9 cellular contexts compared by ENCODE assay signal in the genomic region with DNA sequence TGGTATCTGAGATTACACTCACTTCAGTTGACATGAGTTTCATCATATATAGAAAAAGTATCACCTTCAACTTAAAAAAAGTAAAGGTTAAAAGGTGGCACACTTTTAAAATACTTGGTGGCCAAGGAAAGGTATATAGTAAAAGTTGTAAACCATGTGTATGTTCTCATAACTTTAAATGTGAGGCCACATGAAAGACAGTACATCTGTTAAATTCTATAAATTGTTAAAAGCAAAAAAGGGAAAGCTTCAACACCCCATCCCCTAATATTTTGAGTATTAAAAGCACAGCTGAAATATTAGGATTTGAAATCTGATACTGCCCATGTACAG. TPM values are rescaled to one million over a fixed set of nuclear protein-coding genes. Genes with fewer than 3 reads are reported as not detected.
DNase-seq lines count a peak whose midpoint lies in the region; ATAC-seq and TF ChIP-seq lines count a peak whose summit lies in the region.
"Had no signal": no experiment of that assay in that cellular context is flagged by ENCODE, and none has a peak within 500 bp of the region (broad histone marks: within the 10 kb centered on the region; RNA-seq: fewer than 3 reads in every experiment).

No MANE protein-coding gene starts in this region.

- DNase-seq in AG10803 (ENCODE audit: low read depth) (no peak), LNCaP clone FGC (ENCODE audit: low read depth) (no peak), coronary artery (ENCODE audit: low spot score) (no peak), SKM-1 treated with dmso at 0.1 percent for 144 hours (lab: John Stamatoyannopoulos, UW; ENCODE audit: unreplicated experiment) (no peak), posterior cingulate gyrus (no peak), SKM-1 (lab: John Stamatoyannopoulos, UW; ENCODE audit: unreplicated experiment) (no peak)
- DNase-seq: NCI-H1436 had no signal

- TF ChIP-seq CTCF in AG10803 (conservative IDR thresholded peaks at IDR 0.05; ENCODE audit: low read length) (no peak), LNCaP clone FGC (IDR thresholded peaks at IDR 0.05; ENCODE audit: control insufficient read depth, extremely low read depth, insufficient read depth) (no peak), coronary artery (IDR thresholded peaks at IDR 0.05) (no peak), neural cell (IDR thresholded peaks at IDR 0.05; ENCODE audit: poor library complexity, severe bottlenecking) (no peak)

- H3K36me3 ChIP-seq in neural cell (ENCODE audit: insufficient read depth, low read length), result peaks cover 15% of the 10 kb centered on the region

- intact Hi-C loops in posterior cingulate gyrus (cut with DNase I), result no loop called here

- peaks cover 23% of the 10 kb centered on the region for H4K20me1 ChIP-seq in neural cell (ENCODE audit: insufficient read depth)

- no peak for TF ChIP-seq EP300 in neural cell (conservative IDR thresholded peaks at IDR 0.05; ENCODE audit: poor library complexity, severe bottlenecking)

- H3K4me3 ChIP-seq in AG10803 (ENCODE audit: low read length), result peak overlapping the region; percentile 63
- H3K4me3 ChIP-seq in LNCaP clone FGC (ENCODE audit: low read depth, low read length), result peak overlapping the region; percentile 60
- H3K4me3 ChIP-seq in coronary artery, result peak overlapping the region; percentile 96
- H3K4me3 ChIP-seq in neural cell (ENCODE audit: low read length), result peak overlapping the region; percentile 90

- peaks cover 77% of the 10 kb centered on the region for H3K79me2 ChIP-seq in neural cell (replicated peaks; ENCODE audit: insufficient read depth, low read length)

- H3K27ac ChIP-seq in coronary artery, result peak overlapping the region; percentile 96 to 100
- H3K27ac ChIP-seq in neural cell (ENCODE audit: low read length), result peak overlapping the region; percentile 26

- no peaks in the 10 kb centered on the region for H3K9me2 ChIP-seq in neural cell (ENCODE audit: insufficient read depth, low read length)

- no peaks in the 10 kb centered on the region for H3K9me3 ChIP-seq in neural cell (ENCODE audit: low read length)

- no peaks in the 10 kb centered on the region for H3K27me3 ChIP-seq in neural cell (ENCODE audit: insufficient read depth, low read depth, low read length)

- H3K9ac ChIP-seq in neural cell (ENCODE audit: low read length), result peak overlapping the region; percentile 94

- no peak for ATAC-seq in HG02678 (IDR thresholded peaks at IDR 0.05; ENCODE audit: unreplicated experiment)

- no peak overlapping the region for H2AFZ ChIP-seq in neural cell (ENCODE audit: low read depth, low read length)

- peak overlapping the region; percentile 99 for H3K4me2 ChIP-seq in neural cell (ENCODE audit: low read length)

- H3F3A ChIP-seq in neural cell (ENCODE audit: insufficient read depth, low read length, poor library complexity, severe bottlenecking), result peaks cover 4% of the 10 kb centered on the region

- no peak for TF ChIP-seq RAD21 in neural cell (conservative IDR thresholded peaks at IDR 0.05)

TF ChIP-seq in neural cell, 6 proteins besides CTCF, POLR2A, EP300 and RAD21:
- TF ChIP-seq MXI1 (conservative IDR thresholded peaks at IDR 0.05; ENCODE audit: poor library complexity, severe bottlenecking) (no peak), SMC3 (conservative IDR thresholded peaks at IDR 0.05; ENCODE audit: poor library complexity) (no peak), TAF1 (IDR thresholded peaks at IDR 0.05; ENCODE audit: low read depth) (no peak), EZH2 (IDR thresholded peaks at IDR 0.05; ENCODE audit: borderline replicate concordance, insufficient read depth, low read length, poor library complexity, severe bottlenecking) (no peak), POLR2AphosphoS5 (IDR thresholded peaks at IDR 0.05) (no peak)
- TF ChIP-seq, protein P1, sequence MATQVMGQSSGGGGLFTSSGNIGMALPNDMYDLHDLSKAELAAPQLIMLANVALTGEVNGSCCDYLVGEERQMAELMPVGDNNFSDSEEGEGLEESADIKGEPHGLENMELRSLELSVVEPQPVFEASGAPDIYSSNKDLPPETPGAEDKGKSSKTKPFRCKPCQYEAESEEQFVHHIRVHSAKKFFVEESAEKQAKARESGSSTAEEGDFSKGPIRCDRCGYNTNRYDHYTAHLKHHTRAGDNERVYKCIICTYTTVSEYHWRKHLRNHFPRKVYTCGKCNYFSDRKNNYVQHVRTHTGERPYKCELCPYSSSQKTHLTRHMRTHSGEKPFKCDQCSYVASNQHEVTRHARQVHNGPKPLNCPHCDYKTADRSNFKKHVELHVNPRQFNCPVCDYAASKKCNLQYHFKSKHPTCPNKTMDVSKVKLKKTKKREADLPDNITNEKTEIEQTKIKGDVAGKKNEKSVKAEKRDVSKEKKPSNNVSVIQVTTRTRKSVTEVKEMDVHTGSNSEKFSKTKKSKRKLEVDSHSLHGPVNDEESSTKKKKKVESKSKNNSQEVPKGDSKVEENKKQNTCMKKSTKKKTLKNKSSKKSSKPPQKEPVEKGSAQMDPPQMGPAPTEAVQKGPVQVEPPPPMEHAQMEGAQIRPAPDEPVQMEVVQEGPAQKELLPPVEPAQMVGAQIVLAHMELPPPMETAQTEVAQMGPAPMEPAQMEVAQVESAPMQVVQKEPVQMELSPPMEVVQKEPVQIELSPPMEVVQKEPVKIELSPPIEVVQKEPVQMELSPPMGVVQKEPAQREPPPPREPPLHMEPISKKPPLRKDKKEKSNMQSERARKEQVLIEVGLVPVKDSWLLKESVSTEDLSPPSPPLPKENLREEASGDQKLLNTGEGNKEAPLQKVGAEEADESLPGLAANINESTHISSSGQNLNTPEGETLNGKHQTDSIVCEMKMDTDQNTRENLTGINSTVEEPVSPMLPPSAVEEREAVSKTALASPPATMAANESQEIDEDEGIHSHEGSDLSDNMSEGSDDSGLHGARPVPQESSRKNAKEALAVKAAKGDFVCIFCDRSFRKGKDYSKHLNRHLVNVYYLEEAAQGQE (IDR thresholded peaks at IDR 0.05; ENCODE audit: borderline replicate concordance), result no peak

RNA-seq across cellular contexts. Expression of gene IRF2BP2, which starts 5.6 kb away (rescaled TPM):
- 52.2 and 56.9 TPM in 2 replicates for polyA plus RNA-seq in neural cell
- 104 and 107 TPM in 2 replicates for polyA minus RNA-seq in neural cell
